In genomic region chr15:64894395-64895056, GRCh38 we compare ENCODE assay signal across 8 cellular contexts. TPM values are rescaled to one million over a fixed set of nuclear protein-coding genes. Genes with fewer than 3 reads are reported as not detected.
DNase-seq lines count a peak whose midpoint lies in the region; ATAC-seq and TF ChIP-seq lines count a peak whose summit lies in the region.

No MANE protein-coding gene starts in this region.

- H3K9me3 ChIP-seq in stomach = no peaks in the 10 kb centered on the region

- in situ Hi-C loops in GM13977 (cut with MboI; ENCODE audit: low pct_unique_long_range_greater_than_20kb, low sequenced_read_pairs, unreplicated experiment) = loop anchor here (10.0 kb wide), 1 partner anchor 50 kb away; the partner anchor contains the start of gene PLEKHO2

- peaks cover 43 to 76% (median 54%) of the 10 kb centered on the region in 4 donors for H3K4me1 ChIP-seq in stomach

- TF ChIP-seq CTCF in GM13977 (IDR thresholded peaks at IDR 0.05; ENCODE audit: extremely low read depth, insufficient read depth, missing control alignments) (peak; percentile 18), stomach (IDR thresholded peaks at IDR 0.05) (no peak)

- ATAC-seq in HG02678 (IDR thresholded peaks at IDR 0.05; ENCODE audit: unreplicated experiment) = peak; percentile 38

- H3K4me3 ChIP-seq in stomach = peak overlapping the region; percentile 14 to 37 (median 28)

- no peak for TF ChIP-seq POLR2A in stomach (IDR thresholded peaks at IDR 0.05)

- no peaks in the 10 kb centered on the region for H3K36me3 ChIP-seq in stomach

- no peaks in the 10 kb centered on the region for H3K27me3 ChIP-seq in stomach

- peak; percentile 68 for DNase-seq in GM13977 (ENCODE audit: low spot score)
- peak; percentile 72 for DNase-seq in T-helper 9 cell
- peak in 19 of 61 donors; percentile 14 to 59 (median 29) for DNase-seq in caudate nucleus (lab: John Stamatoyannopoulos, UW)
- DNase-seq in mucosa of gallbladder (ENCODE audit: low spot score) = peak; percentile 43
- DNase-seq in stomach = peak; percentile 61
- no peak for DNase-seq in OCI-M1 (lab: John Stamatoyannopoulos, UW)
- no peak for DNase-seq in NCI-H128 (lab: John Stamatoyannopoulos, UW; ENCODE audit: unreplicated experiment)

- peak overlapping the region; percentile 93 for H3K27ac ChIP-seq in caudate nucleus (ENCODE audit: low read depth, low read length)
- peak overlapping the region; percentile 82 to 91 (median 86) for H3K27ac ChIP-seq in stomach

- intact Hi-C loops in stomach (cut with DNase I; ENCODE audit: low total_unique reads) = no loop called here

- TF ChIP-seq EP300 in stomach (IDR thresholded peaks at IDR 0.05) = no peak

- WGBS in stomach, 5 donors = 39 to 51% (median 44%) methylated on average over 16 to 20 of the region's 20 CpGs

RNA-seq across cellular contexts. Expression of gene ANKDD1A, which starts 17.2 kb away (rescaled TPM):
- total RNA-seq in mucosa of gallbladder (3.5 TPM), stomach (10 to 100 TPM in 2 of 5 donors, 1 to 10 TPM in 3; 4.0 to 43.8 (median 9.2) TPM)
- 1 to 10 TPM; 1.5 to 2.7 (median 1.7) TPM for polyA plus RNA-seq in stomach

RNA-seq across cellular contexts. Expression of gene PLEKHO2, which starts 52.8 kb away (rescaled TPM):
- 31.5 TPM for total RNA-seq in mucosa of gallbladder
- total RNA-seq in stomach = 10 to 100 TPM in 4 of 5 donors, 1 to 10 TPM in 1; 9.0 to 23.9 (median 15.2) TPM
- 10 to 100 TPM in 2 of 3 donors, 1 to 10 TPM in 1; 7.5 to 25.4 (median 23.2) TPM for polyA plus RNA-seq in stomach

Comparison
In these comparisons a context has a peak if more than half of its experiments do, and no peak if none do; other contexts are left out.
1. DNase-seq: peak in GM13977 (single experiment), T-helper 9 cell (single experiment), mucosa of gallbladder (single experiment) and stomach (single experiment); none in OCI-M1 (single experiment) and NCI-H128 (single experiment).